Comparison of ENCODE assay signal across 8 cellular contexts in genomic region chr4:155667538-155668511, GRCh38. TPM values are rescaled to one million over a fixed set of nuclear protein-coding genes. Genes with fewer than 3 reads are reported as not detected.
DNase-seq lines count a peak whose midpoint lies in the region; ATAC-seq and TF ChIP-seq lines count a peak whose summit lies in the region.

No MANE protein-coding gene starts in this region.

- no peak for TF ChIP-seq EP300 in sigmoid colon (IDR thresholded peaks at IDR 0.05)

- TF ChIP-seq POLR2A in body of pancreas (IDR thresholded peaks at IDR 0.05) (no peak), sigmoid colon (IDR thresholded peaks at IDR 0.05) (peak in 1 of 2 donors; percentile 50)

- peak overlapping the region in 1 of 2 donors; percentile 35 for H3K4me3 ChIP-seq in body of pancreas
- H3K4me3 ChIP-seq in iPS-18a (ENCODE audit: low read length), result peak overlapping the region; percentile 68
- peak overlapping the region; percentile 75 to 82 (median 80) for H3K4me3 ChIP-seq in sigmoid colon

- H3K36me3 ChIP-seq in body of pancreas (replicated peaks in 1 of 2; ENCODE audit: insufficient read depth in 1 of 2, low read depth in 2 of 2) (no peaks in the 10 kb centered on the region), iPS-18a (ENCODE audit: control insufficient read depth, low read depth, low read length) (no peaks in the 10 kb centered on the region), sigmoid colon (no peaks in the 10 kb centered on the region)

- peak; percentile 19 for DNase-seq in 8988T
- peak; percentile 43 for DNase-seq in NCI-H510A (lab: John Stamatoyannopoulos, UW)
- peak; percentile 36 to 50 (median 40) for DNase-seq in body of pancreas
- peak; percentile 88 for DNase-seq in sigmoid colon
- no peak for DNase-seq in NCI-H1436 (lab: John Stamatoyannopoulos, UW)

- peak overlapping the region; percentile 74 to 89 (median 78) for H3K27ac ChIP-seq in body of pancreas
- H3K27ac ChIP-seq in iPS-18a (ENCODE audit: low read length), result no peak overlapping the region
- peak overlapping the region; percentile 90 to 97 (median 94) for H3K27ac ChIP-seq in sigmoid colon

- no peak overlapping the region for H3K9ac ChIP-seq in iPS-18a (ENCODE audit: low read length)

- H3K9me3 ChIP-seq in body of pancreas, result no peaks in the 10 kb centered on the region
- H3K9me3 ChIP-seq in iPS-18a (ENCODE audit: control insufficient read depth, low read depth, low read length), result no peaks in the 10 kb centered on the region
- no peaks in the 10 kb centered on the region for H3K9me3 ChIP-seq in sigmoid colon

- H3K27me3 ChIP-seq in body of pancreas (no peaks in the 10 kb centered on the region), iPS-18a (ENCODE audit: control insufficient read depth, insufficient read depth, low read length) (peaks cover 95% of the 10 kb centered on the region), sigmoid colon (no peaks in the 10 kb centered on the region)

- ATAC-seq in GM18498 (IDR thresholded peaks at IDR 0.05; ENCODE audit: unreplicated experiment), result peak; percentile 62
- peak; percentile 65 for ATAC-seq in HG02798 (IDR thresholded peaks at IDR 0.05; ENCODE audit: poor library complexity, unreplicated experiment)
- ATAC-seq in body of pancreas, result peak; percentile 72

- TF ChIP-seq CTCF in body of pancreas (IDR thresholded peaks at IDR 0.05) (no peak), sigmoid colon (IDR thresholded peaks at IDR 0.05) (no peak)

- intact Hi-C loops in body of pancreas (cut with DNase I), result no loop called here
- intact Hi-C loops in sigmoid colon (cut with DNase I), result loop anchor here (1.0 to 10.0 kb wide), 4 partner anchors 91 to 287 kb away; partner anchors contain the start of genes CTSO and GUCY1B1

- 1% methylated on average over 19 to 70 of the region's 72 CpGs for WGBS in body of pancreas, 2 donors
- 1% methylated on average over 72 of the region's 72 CpGs for WGBS in sigmoid colon, 2 donors

- H3K4me1 ChIP-seq in body of pancreas (peaks cover 21% of the 10 kb centered on the region), iPS-18a (ENCODE audit: control insufficient read depth, low read depth, low read length) (peaks cover 14% of the 10 kb centered on the region), sigmoid colon (peaks cover 0 to 44% (median 24%) of the 10 kb centered on the region in 4 donors)

RNA-seq across cellular contexts. Expression of gene GUCY1A1, which starts 1.2 kb away (rescaled TPM):
- 10 to 100 TPM in 1 of 2 donors, 1 to 10 TPM in 1; 7.6 to 20.0 TPM for total RNA-seq in body of pancreas
- total RNA-seq in sigmoid colon, result 100 to 1,000 TPM in 3 of 4 donors, 10 to 100 TPM in 1; 87.5 to 254 (median 177) TPM
- 1 to 10 TPM; 1.2 to 10.0 (median 3.6) TPM for polyA plus RNA-seq in sigmoid colon

Comparison
In these comparisons a context has a peak if more than half of its experiments do, and no peak if none do; other contexts are left out.
1. RNA of gene GUCY1A1, which starts 1.2 kb away (total RNA-seq): 87.5 to 254 TPM in sigmoid colon; 7.6 to 20.0 TPM in body of pancreas; every median in the first group is over 4 times any median in the second.
2. Peak in every context shown above with its lines, with median percentiles within 50 percentile points of each other: ATAC-seq.